22 cellular contexts compared by ENCODE assay signal in genomic region chr2:62447411-62447810, GRCh38. TPM values are rescaled to one million over a fixed set of nuclear protein-coding genes. Genes with fewer than 3 reads are reported as not detected.
"Had no signal": no experiment of that assay in that cellular context is flagged by ENCODE, and none has a peak within 500 bp of the region (broad histone marks: within the 10 kb centered on the region; RNA-seq: fewer than 3 reads in every experiment).

No MANE protein-coding gene starts in this region.

- H3K4me2 ChIP-seq: PC-9 had no signal

- H3K9me3 ChIP-seq: ascending aorta, body of pancreas, MG63 had no signal

- H3K36me3 ChIP-seq: ascending aorta, MG63 had no signal

- DNase-seq: activated CD4-positive, alpha-beta T cell treated with anti-CD3 and anti-CD28 coated beads for 48 hours; activated CD4-positive, alpha-beta T cell treated with anti-CD3 and anti-CD28 coated beads, Interleukin-2, amount 50 U/mL, for 4 hours; activated CD4-positive, CD25-positive, alpha-beta regulatory T cell treated with anti-CD3 and anti-CD28 coated beads, Interleukin-2, amount 50 U/mL, for 72 hours; activated CD8-positive, alpha-beta T cell treated with anti-CD3 and anti-CD28 coated beads, Interleukin-2, amount 10 ng/mL, durations not matched to agents 7 days and 5 days; activated effector memory CD4-positive, alpha-beta T cell treated with Interleukin-2 at 50 U/mL for 16 hours; activated naive CD4-positive, alpha-beta T cell; activated naive CD8-positive, alpha-beta T cell treated with anti-CD3 and anti-CD28 coated beads, Interleukin-2, amount 50 U/mL, for 24 hours; activated T-cell treated with anti-CD3 and anti-CD28 coated beads, Interleukin-2, amount 50 U/mL, for 24 hours; amniotic stem cell; body of pancreas; central memory CD4-positive, alpha-beta T cell; MG63; NCI-H1048; NCI-H2029; NCI-H446; NCI-H524; PC-9; SHP77 treated with DMSO at 0.1 percent for 48 hours had no signal

- H2AFZ ChIP-seq: PC-9 had no signal

- H3K4me3 ChIP-seq: ascending aorta, body of pancreas, MG63, PC-9 had no signal

- ATAC-seq: activated CD8-positive, alpha-beta T cell treated with anti-CD3 and anti-CD28 coated beads, Interleukin-2, amount 10 ng/mL, durations not matched to agents 7 days and 5 days; activated naive CD4-positive, alpha-beta T cell treated with anti-CD3 and anti-CD28 coated beads, Interleukin-2, amount 50 U/mL, for 72 hours; body of pancreas; WTC11 had no signal

- FAIRE-seq: bronchial epithelial cell had no signal

- H3K27ac ChIP-seq: ascending aorta, body of pancreas, PC-9 had no signal

- H3K4me1 ChIP-seq: ascending aorta had no signal

- H3K27me3 ChIP-seq: ascending aorta, body of pancreas, MG63 had no signal

RNA-seq across cellular contexts. Expression of gene TMEM17, which starts 58.6 kb away (rescaled TPM):
- total RNA-seq: activated CD8-positive, alpha-beta T cell treated with anti-CD3 and anti-CD28 coated beads, Interleukin-2, amount 10 ng/mL, durations not matched to agents 7 days and 5 days; activated naive CD4-positive, alpha-beta T cell treated with anti-CD3 and anti-CD28 coated beads, Interleukin-2, amount 50 U/mL, for 72 hours; ascending aorta had no signal
